Comparison of ENCODE assay signal across 11 cellular contexts in genomic region chr1:17561252-17561558, GRCh38. TPM values are rescaled to one million over a fixed set of nuclear protein-coding genes. Genes with fewer than 3 reads are reported as not detected.
A peak's percentile ranks its signal among the peaks of the same experiment; 100 is the strongest.
DNase-seq lines count a peak whose midpoint lies in the region; ATAC-seq, FAIRE-seq and TF ChIP-seq lines count a peak whose summit lies in the region.
"Had no signal": no experiment of that assay in that cellular context is flagged by ENCODE, and none has a peak within 500 bp of the region (broad histone marks: within the 10 kb centered on the region; RNA-seq: fewer than 3 reads in every experiment).

No MANE protein-coding gene starts in this region.

- WGBS in prostate gland, result 66% methylated on average over 9 of the region's 9 CpGs

- no peak for ATAC-seq in GM19035 (IDR thresholded peaks at IDR 0.05; ENCODE audit: unreplicated experiment)
- ATAC-seq in HG03039 (IDR thresholded peaks at IDR 0.05; ENCODE audit: unreplicated experiment), result no peak

- H3K4me3 ChIP-seq in AG10803 (ENCODE audit: low read length), result peak overlapping the region; percentile 35
- H3K4me3 ChIP-seq in adipocyte (ENCODE audit: low read length), result peak overlapping the region; percentile 59
- no peak overlapping the region for H3K4me3 ChIP-seq in left ventricle myocardium inferior
- no peak overlapping the region for H3K4me3 ChIP-seq in prostate gland

- H3K27ac ChIP-seq in left ventricle myocardium inferior (replicated peaks) (peak overlapping the region; percentile 96), prostate gland (peak overlapping the region; percentile 80 to 87)

- peak overlapping the region; percentile 85 for H3K9ac ChIP-seq in adipocyte (ENCODE audit: low read length)

- TF ChIP-seq POLR2A in prostate gland (IDR thresholded peaks at IDR 0.05), result no peak

- TF ChIP-seq CTCF in AG10803 (conservative IDR thresholded peaks at IDR 0.05; ENCODE audit: low read length) (no peak), left ventricle myocardium inferior (IDR thresholded peaks at IDR 0.05; ENCODE audit: borderline replicate concordance) (no peak), prostate gland (IDR thresholded peaks at IDR 0.05) (no peak)

- no peaks in the 10 kb centered on the region for H3K9me3 ChIP-seq in adipocyte (ENCODE audit: control insufficient read depth, low read length)
- H3K9me3 ChIP-seq in left ventricle myocardium inferior (replicated peaks), result no peaks in the 10 kb centered on the region
- H3K9me3 ChIP-seq in prostate gland, result no peaks in the 10 kb centered on the region

- peaks cover 76% of the 10 kb centered on the region for H3K4me1 ChIP-seq in adipocyte (ENCODE audit: control insufficient read depth, insufficient read depth, low read length)
- peaks cover 80% of the 10 kb centered on the region for H3K4me1 ChIP-seq in left ventricle myocardium inferior
- H3K4me1 ChIP-seq in prostate gland (replicated peaks), result peaks cover 3% of the 10 kb centered on the region

- no peak for FAIRE-seq in HTR-8/SVneo (lab: Jason Lieb, UNC)

- DNase-seq in AG10803 (ENCODE audit: low read depth) (peak; percentile 49), adipocyte (ENCODE audit: low read depth) (no peak), left ventricle myocardium inferior (no peak), prostate gland (ENCODE audit: low spot score) (no peak), HTR-8/SVneo (ENCODE audit: insufficient read length, low spot score) (no peak), NCI-H1694 treated with DMSO at 0.1 percent for 48 hours (lab: John Stamatoyannopoulos, UW) (no peak)
- DNase-seq: activated CD4-positive, alpha-beta T cell treated with anti-CD3 and anti-CD28 coated beads, Interleukin-2, amount 10 ng/mL, durations not matched to agents 24 days and 14 days; SIG-M5; stimulated activated CD4-positive, alpha-beta T cell treated with anti-CD3 and anti-CD28 coated beads, Interleukin-4, amount 100 ng/mL, for 1 hour had no signal

- no peaks in the 10 kb centered on the region for H3K27me3 ChIP-seq in adipocyte (replicated peaks; ENCODE audit: control insufficient read depth, insufficient read depth, low read length)
- no peaks in the 10 kb centered on the region for H3K27me3 ChIP-seq in left ventricle myocardium inferior (ENCODE audit: low read depth)
- no peaks in the 10 kb centered on the region for H3K27me3 ChIP-seq in prostate gland (replicated peaks; ENCODE audit: insufficient read depth)

- intact Hi-C loops in left ventricle myocardium inferior (cut with micrococcal nuclease), result no loop called here
- intact Hi-C loops in prostate gland (cut with DNase I), result no loop called here

- no peaks in the 10 kb centered on the region for H3K36me3 ChIP-seq in adipocyte (ENCODE audit: control insufficient read depth, insufficient read depth, low read length, severe bottlenecking)
- H3K36me3 ChIP-seq in left ventricle myocardium inferior, result no peaks in the 10 kb centered on the region
- H3K36me3 ChIP-seq in prostate gland, result no peaks in the 10 kb centered on the region

RNA-seq across cellular contexts. Expression of gene ARHGEF10L, which starts 21.7 kb away (rescaled TPM):
- total RNA-seq in left ventricle myocardium inferior (59.1 TPM), prostate gland (10 to 100 TPM; 26.0 to 39.7 TPM)
- total RNA-seq: activated CD4-positive, alpha-beta T cell treated with anti-CD3 and anti-CD28 coated beads, Interleukin-2, amount 10 ng/mL, durations not matched to agents 24 days and 14 days had no signal

Comparison
In these comparisons a context has a peak if more than half of its experiments do, and no peak if none do; other contexts are left out.
1. H3K4me3 ChIP-seq: peak in AG10803 (single experiment) and adipocyte (single experiment); none in left ventricle myocardium inferior (single experiment) and prostate gland (0 of 2).